ENCODE assay signal across 2 cellular contexts in the genomic region with DNA sequence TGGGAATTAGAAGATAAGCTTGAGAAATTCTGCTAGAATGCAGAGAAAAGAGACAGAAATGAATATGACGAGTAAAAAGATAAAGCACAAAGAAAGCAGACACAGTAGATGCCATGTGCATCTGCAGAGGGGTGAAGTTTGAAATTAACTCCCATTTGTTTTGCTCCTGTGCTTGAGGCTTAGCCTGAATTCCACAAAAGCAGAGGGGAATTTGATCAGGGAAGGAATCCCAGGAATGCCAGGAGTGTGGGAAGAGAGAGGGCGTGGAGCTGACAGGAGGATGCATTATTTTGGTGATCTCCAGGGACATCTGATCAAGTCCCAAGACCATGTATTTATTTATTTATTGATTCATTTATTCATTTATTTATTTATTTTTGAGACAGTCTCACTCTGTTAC.
TF ChIP-seq lines count a peak whose summit lies in the region.

No MANE protein-coding gene starts in this region.

TF ChIP-seq in Ishikawa, 13 proteins besides CTCF, POLR2A, EP300 and RAD21:
- peak; percentile 21; the same call in 1 of the 2 replicates for TF ChIP-seq TEAD4 (IDR thresholded peaks at IDR 0.05)
- TF ChIP-seq CREB1 (IDR thresholded peaks at IDR 0.05; ENCODE audit: low read depth), result no peak

TF ChIP-seq in H1, 55 proteins besides CTCF, POLR2A, EP300 and RAD21:
- TF ChIP-seq SUZ12 (IDR thresholded peaks at IDR 0.05; ENCODE audit: low read length), result no peak
- TF ChIP-seq SP1 (IDR thresholded peaks at IDR 0.05; ENCODE audit: low read depth, low read length), result peak; percentile 53
- peak; percentile 99 for TF ChIP-seq TEAD4 (IDR thresholded peaks at IDR 0.05; ENCODE audit: low read depth, low read length)
- TF ChIP-seq RFX5 (IDR thresholded peaks at IDR 0.05; ENCODE audit: borderline replicate concordance, low read depth, low read length), result no peak
- TF ChIP-seq ASH2L (IDR thresholded peaks at IDR 0.05; ENCODE audit: low read length), result peak; percentile 42
